18 cellular contexts compared by ENCODE assay signal in the genomic region with DNA sequence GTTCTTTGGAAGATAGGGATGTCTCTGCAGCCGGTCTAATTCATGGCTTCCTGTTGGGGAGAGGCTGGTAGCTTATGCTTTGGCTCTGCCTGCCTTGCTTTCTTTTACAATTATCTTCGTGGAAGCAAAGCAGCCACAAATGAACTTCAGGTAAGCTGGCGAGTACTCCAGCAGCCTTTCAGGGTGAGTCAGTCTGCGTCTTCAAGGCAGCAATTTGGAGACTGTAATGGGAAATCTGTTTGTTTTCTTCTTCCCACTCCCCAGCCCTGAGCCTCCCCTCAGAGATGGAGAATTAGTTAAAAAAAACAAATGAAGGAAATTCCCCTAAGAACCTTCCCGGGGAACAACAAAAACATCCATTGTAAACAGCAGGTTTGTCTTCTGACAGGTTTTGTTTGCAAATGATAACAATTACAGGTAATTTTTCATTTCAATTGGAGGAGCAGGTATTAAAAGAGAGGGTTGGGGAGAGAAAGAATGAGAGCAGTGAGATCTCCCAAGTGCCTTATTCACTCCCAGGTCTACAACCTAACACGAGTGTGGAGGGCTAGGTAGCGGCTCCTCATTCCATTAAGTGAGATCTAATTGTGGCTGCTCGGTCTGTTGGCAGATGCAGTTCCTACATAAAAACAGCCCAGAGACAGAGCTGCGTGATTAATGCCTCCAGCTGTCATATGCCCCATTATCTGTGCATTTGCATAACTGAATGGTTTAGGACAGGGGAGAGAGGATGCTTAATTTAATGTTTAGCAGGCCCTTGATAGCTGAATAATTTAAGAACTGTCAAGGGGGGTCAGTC.
DNase-seq lines count a peak whose midpoint lies in the region; ATAC-seq and TF ChIP-seq lines count a peak whose summit lies in the region.
"Had no signal": no experiment of that assay in that cellular context is flagged by ENCODE, and none has a peak within 500 bp of the region (broad histone marks: within the 10 kb centered on the region; RNA-seq: fewer than 3 reads in every experiment).

No MANE protein-coding gene starts in this region.

- peak overlapping the region; percentile 9 for H3K4me3 ChIP-seq in iPS-18a (ENCODE audit: low read length)
- H3K4me3 ChIP-seq: esophagus squamous epithelium, heart left ventricle, ovary, SJSA1, upper lobe of left lung had no signal

- H3K9ac ChIP-seq in iPS-18a (ENCODE audit: low read length): no peak overlapping the region

- H3K36me3 ChIP-seq in iPS-18a (ENCODE audit: control insufficient read depth, low read depth, low read length): no peaks in the 10 kb centered on the region
- H3K36me3 ChIP-seq: esophagus squamous epithelium, heart left ventricle, ovary, SJSA1, upper lobe of left lung had no signal

- H3K9me3 ChIP-seq in iPS-18a (ENCODE audit: control insufficient read depth, low read depth, low read length): peaks cover 13% of the 10 kb centered on the region
- H3K9me3 ChIP-seq: ovary had no signal

- peaks cover 45% of the 10 kb centered on the region for H3K4me1 ChIP-seq in iPS-18a (ENCODE audit: control insufficient read depth, low read depth, low read length)
- H3K4me1 ChIP-seq: esophagus squamous epithelium, heart left ventricle, upper lobe of left lung had no signal

- no peak for TF ChIP-seq CTCF in GM20000 (IDR thresholded peaks at IDR 0.05; ENCODE audit: extremely low read depth, missing control alignments)

- H3K27me3 ChIP-seq in iPS-18a (ENCODE audit: control insufficient read depth, insufficient read depth, low read length): no peaks in the 10 kb centered on the region
- H3K27me3 ChIP-seq: esophagus squamous epithelium, ovary, SJSA1, upper lobe of left lung had no signal

- no peak overlapping the region for H3K27ac ChIP-seq in iPS-18a (ENCODE audit: low read length)
- H3K27ac ChIP-seq: esophagus squamous epithelium, heart left ventricle, ovary, SJSA1, upper lobe of left lung had no signal

- DNase-seq in NCI-H2081 (lab: John Stamatoyannopoulos, UW) (peak; percentile 42 to 77), NCI-H2081 treated with DMSO at 0.1 percent for 48 hours (lab: John Stamatoyannopoulos, UW) (no peak), NCI-H526 treated with DMSO at 0.1 percent for 48 hours (lab: John Stamatoyannopoulos, UW) (peak; percentile 57), GM20000 (ENCODE audit: low spot score) (no peak)
- DNase-seq in activated CD4-positive, alpha-beta T cell treated with anti-CD3 and anti-CD28 coated beads, Interleukin-2, amount 50 U/mL, for 1 hour: no peak
- no peak for DNase-seq in stimulated activated naive CD4-positive, alpha-beta T cell (lab: John Stamatoyannopoulos, UW)
- DNase-seq: activated CD4-positive, alpha-beta T cell treated with anti-CD3 and anti-CD28 coated beads, Interleukin-2, amount 10 ng/mL, durations not matched to agents 7 days and 5 days; activated T-cell treated with anti-CD3 and anti-CD28 coated beads, Interleukin-2, amount 50 U/mL, for 24 hours; CD4-positive, alpha-beta memory T cell; esophagus squamous epithelium; heart left ventricle; ovary; small intestine; upper lobe of left lung had no signal

- ATAC-seq in GM19397 (IDR thresholded peaks at IDR 0.05; ENCODE audit: unreplicated experiment): no peak
- ATAC-seq: heart left ventricle; stimulated activated effector memory CD8-positive, alpha-beta T cell treated with anti-CD3 and anti-CD28 coated beads, Interleukin-12 subunit alpha, Interleukin-12 subunit beta, amount 100 ng/mL, for 72 hours had no signal

Comparison
In these comparisons a context has a peak if more than half of its experiments do, and no peak if none do; other contexts are left out.
1. DNase-seq: peak in NCI-H2081 (2 of 2) and NCI-H526 treated with DMSO at 0.1 percent for 48 hours (single experiment); none in NCI-H2081 treated with DMSO at 0.1 percent for 48 hours (single experiment), GM20000 (single experiment), activated CD4-positive, alpha-beta T cell treated with anti-CD3 and anti-CD28 coated beads, Interleukin-2, amount 50 U/mL, for 1 hour (single experiment) and stimulated activated naive CD4-positive, alpha-beta T cell (0 of 6).